In the genomic region with DNA sequence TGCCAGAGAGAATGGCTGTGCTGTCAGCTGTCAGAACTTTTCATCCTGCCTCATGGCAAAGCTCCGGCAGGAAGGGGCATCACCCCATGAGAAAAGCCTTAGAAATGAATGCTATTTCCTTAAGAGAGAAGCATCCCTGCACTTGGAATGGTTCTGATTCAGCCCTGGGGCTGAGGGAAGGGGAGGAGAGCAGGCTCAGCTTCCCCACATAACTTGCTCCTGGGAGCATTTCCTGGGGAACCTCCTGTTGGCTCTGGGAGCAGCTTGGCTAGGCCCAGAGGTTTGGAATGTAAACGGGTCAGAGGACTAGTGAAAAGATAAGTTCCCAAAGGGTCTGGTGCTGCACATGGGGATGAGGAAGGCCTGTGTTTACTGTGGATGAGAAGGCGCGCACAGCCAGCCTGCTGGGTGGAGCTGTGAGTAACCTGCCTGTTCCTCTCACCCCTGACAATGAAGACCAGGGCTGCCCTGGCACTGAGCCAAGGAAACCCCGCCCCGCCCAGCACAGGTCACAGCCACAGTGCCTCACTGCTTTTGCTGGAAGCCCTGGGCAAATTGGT, we compare ENCODE assay signal across 8 cellular contexts. TPM values are rescaled to one million over a fixed set of nuclear protein-coding genes. Genes with fewer than 3 reads are reported as not detected.
A peak's percentile ranks its signal among the peaks of the same experiment; 100 is the strongest.
DNase-seq lines count a peak whose midpoint lies in the region; ATAC-seq, FAIRE-seq and TF ChIP-seq lines count a peak whose summit lies in the region.

No MANE protein-coding gene starts in this region.

- no peak overlapping the region for H3K4me3 Mint-ChIP-seq in mesothelial cell of epicardium

- H3K9me3 ChIP-seq in WERI-Rb-1 (ENCODE audit: severe bottlenecking) (peaks cover 2% of the 10 kb centered on the region), thoracic aorta (no peaks in the 10 kb centered on the region)

- no peaks in the 10 kb centered on the region for H3K36me3 ChIP-seq in WERI-Rb-1
- peaks cover 29% of the 10 kb centered on the region for H3K36me3 ChIP-seq in thoracic aorta

- DNase-seq in DMS53 (lab: John Stamatoyannopoulos, UW): peak; percentile 84
- peak; percentile 83 for DNase-seq in NCI-H1694 (lab: John Stamatoyannopoulos, UW)
- peak; percentile 54 for DNase-seq in WERI-Rb-1
- peak; percentile 85 for DNase-seq in dedifferentiated amniotic fluid mesenchymal stem cell (ENCODE audit: extremely low spot score)
- DNase-seq in mesothelial cell of epicardium (ENCODE audit: low spot score in 2 of 2, unreplicated experiment in 2 of 2): no peak
- DNase-seq in thoracic aorta (ENCODE audit: low spot score): peak; percentile 65
- no peak for DNase-seq in hippocampal formation (lab: John Stamatoyannopoulos, UW)
- no peak for DNase-seq in GM19239 (ENCODE audit: insufficient read length, low spot score)

- peak; percentile 51 for ATAC-seq in thoracic aorta (ENCODE audit: insufficient number of reproducible peaks, low FRiP score, low read depth)

- H3K4me1 Mint-ChIP-seq in mesothelial cell of epicardium: peaks cover 27% of the 10 kb centered on the region

- H3K27ac ChIP-seq in WERI-Rb-1 (no peak overlapping the region), thoracic aorta (peak overlapping the region; percentile 86 to 95)

- H3K9me3 Mint-ChIP-seq in mesothelial cell of epicardium: no peaks in the 10 kb centered on the region

- TF ChIP-seq CTCF in WERI-Rb-1 (IDR thresholded peaks at IDR 0.05; ENCODE audit: low read depth, low read length) (no peak), mesothelial cell of epicardium (IDR thresholded peaks at IDR 0.05; ENCODE audit: unreplicated experiment) (no peak), thoracic aorta (IDR thresholded peaks at IDR 0.05) (no peak)

- H3K4me3 ChIP-seq in WERI-Rb-1 (ENCODE audit: low read depth, low read length): no peak overlapping the region
- H3K4me3 ChIP-seq in thoracic aorta: peak overlapping the region; percentile 79

- no peaks in the 10 kb centered on the region for H3K27me3 Mint-ChIP-seq in mesothelial cell of epicardium (ENCODE audit: low read depth)

- peaks cover 33 to 72% of the 10 kb centered on the region in 2 donors for H3K4me1 ChIP-seq in thoracic aorta (ENCODE audit: control insufficient read depth in 1 of 2, low read depth in 2 of 2)

- no peak for FAIRE-seq in GM19239 (lab: Jason Lieb, UNC)

- H3K36me3 Mint-ChIP-seq in mesothelial cell of epicardium: no peaks in the 10 kb centered on the region

- H3K27me3 ChIP-seq in WERI-Rb-1 (ENCODE audit: insufficient read depth, low read depth, severe bottlenecking) (no peaks in the 10 kb centered on the region), thoracic aorta (replicated peaks; ENCODE audit: insufficient read depth) (no peaks in the 10 kb centered on the region)

- peak overlapping the region; percentile 89 for H3K27ac Mint-ChIP-seq in mesothelial cell of epicardium

RNA-seq across cellular contexts. Expression of a gene that starts 5.0 kb away (rescaled TPM):
- total RNA-seq in mesothelial cell of epicardium (2.8 to 3.3 TPM (median 3.2 TPM) in 3 replicates), thoracic aorta (100 to 1,000 TPM; 232 to 244 TPM)

RNA-seq across cellular contexts. Expression of a gene that starts 13.3 kb away (rescaled TPM):
- total RNA-seq in mesothelial cell of epicardium (not detected in 3 replicates), thoracic aorta (not detected)

Comparison
In these comparisons a context has a peak if more than half of its experiments do, and no peak if none do; other contexts are left out.
1. DNase-seq: peak in DMS53 (single experiment), NCI-H1694 (single experiment), WERI-Rb-1 (single experiment), dedifferentiated amniotic fluid mesenchymal stem cell (single experiment) and thoracic aorta (single experiment); none in mesothelial cell of epicardium (0 of 2), hippocampal formation (0 of 2) and GM19239 (single experiment).
2. RNA of a gene that starts 5.0 kb away (total RNA-seq): 232 to 244 TPM in thoracic aorta; 2.8 to 3.3 TPM in mesothelial cell of epicardium; every median in the first group is over 10 times any median in the second.